ENCODE assay signal across 22 cellular contexts in the genomic region with DNA sequence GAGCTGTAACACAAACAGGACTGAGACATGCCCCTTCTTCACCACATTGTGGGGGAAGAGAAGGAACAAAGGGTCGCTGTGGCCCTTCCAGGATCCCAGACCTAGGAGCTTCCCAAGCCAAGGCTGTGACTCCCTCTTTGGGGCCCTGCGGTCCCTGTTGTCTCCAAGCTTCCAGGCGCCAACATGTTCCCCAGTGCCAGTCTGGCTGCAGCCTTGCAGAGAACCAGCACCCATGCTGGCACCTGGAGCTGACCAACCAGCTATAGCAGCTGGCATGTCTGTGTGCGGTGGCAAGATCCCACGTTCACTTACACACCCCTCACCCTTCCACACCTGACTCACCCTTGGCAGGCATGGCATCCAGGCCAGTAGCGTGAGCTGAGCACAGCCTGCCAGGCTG. TPM values are rescaled to one million over a fixed set of nuclear protein-coding genes. Genes with fewer than 3 reads are reported as not detected.
DNase-seq lines count a peak whose midpoint lies in the region; ATAC-seq, FAIRE-seq and TF ChIP-seq lines count a peak whose summit lies in the region.
"Had no signal": no experiment of that assay in that cellular context is flagged by ENCODE, and none has a peak within 500 bp of the region (broad histone marks: within the 10 kb centered on the region; RNA-seq: fewer than 3 reads in every experiment).

No MANE protein-coding gene starts in this region.

- POLR2A ChIA-PET in HepG2 (lab: Yijun Ruan, JAX): no interaction called here

- no peaks in the 10 kb centered on the region for H3K27me3 Mint-ChIP-seq in osteocyte (ENCODE audit: unreplicated experiment)

- no peak overlapping the region for H3K14ac ChIP-seq in mesenchymal stem cell (ENCODE audit: low read length in 2 of 2)

- H3K27me3 ChIP-seq in HepG2 (ENCODE audit: control insufficient read depth in 1 of 2, insufficient read depth in 2 of 2, low read length in 2 of 2): peaks cover 1 to 4% of the 10 kb centered on the region in 2 experiments; a peak in 2 of 5 replicates
- no peaks in the 10 kb centered on the region for H3K27me3 ChIP-seq in right lobe of liver
- H3K27me3 ChIP-seq in mesenchymal stem cell (ENCODE audit: control insufficient read depth in 1 of 2, insufficient read depth in 1 of 2, low read length in 2 of 2): peaks cover 0 to under 1% of the 10 kb centered on the region in 2 experiments
- H3K27me3 ChIP-seq: BLaER1 treated with 17β-estradiol and CSF1 and Interleukin-3, amounts not matched to agents 10 nM and 100 nM had no signal

- H3K36me3 ChIP-seq in HepG2 (replicated peaks in 1 of 2; ENCODE audit: control insufficient read depth in 1 of 2, insufficient read depth in 2 of 2, low read length in 2 of 2) (no peaks in the 10 kb centered on the region), right lobe of liver (no peaks in the 10 kb centered on the region), mesenchymal stem cell (ENCODE audit: control insufficient read depth in 1 of 2, insufficient read depth in 2 of 2, low read depth in 1 of 2, low read length in 2 of 2) (no peaks in the 10 kb centered on the region)

- no peak overlapping the region for H2BK5ac ChIP-seq in mesenchymal stem cell (ENCODE audit: low read depth, low read length, poor library complexity, severe bottlenecking)

- no peak overlapping the region for H2AK5ac ChIP-seq in mesenchymal stem cell (ENCODE audit: low read length, severe bottlenecking)

- CTCF ChIA-PET in HepG2 (lab: Yijun Ruan, JAX; ENCODE audit: low intra/inter-chr PET ratio, low total read pairs): no interaction called here

- H3K23ac ChIP-seq in mesenchymal stem cell (ENCODE audit: low read length in 2 of 2): no peak overlapping the region

- no peak overlapping the region for H3K4me3 Mint-ChIP-seq in osteocyte (ENCODE audit: unreplicated experiment)
- H3K4me3 Mint-ChIP-seq: B cell; CD4-positive, alpha-beta T cell; CD8-positive, alpha-beta T cell had no signal

- H3K4me1 Mint-ChIP-seq in osteocyte (ENCODE audit: unreplicated experiment): peaks cover 3% of the 10 kb centered on the region
- H3K4me1 Mint-ChIP-seq: B cell had no signal

- no peak overlapping the region for H2BK120ac ChIP-seq in mesenchymal stem cell (ENCODE audit: low read depth, low read length)

- BruUV-seq in HepG2 (replicated peaks; lab: Mats Ljungman, UMichigan): no TSS peak

- H4K20me1 ChIP-seq in HepG2 (ENCODE audit: insufficient read depth, low read length): no peaks in the 10 kb centered on the region
- H4K20me1 ChIP-seq: BLaER1 treated with 17β-estradiol and CSF1 and Interleukin-3, amounts not matched to agents 10 nM and 100 nM had no signal

- intact Hi-C loops in HepG2 (cut with micrococcal nuclease; ENCODE audit: unreplicated experiment) (no loop called here), right lobe of liver (cut with DNase I) (loop anchor here in 1 of 2 donors (10.0 kb wide), 1 partner anchor 73 kb away; no protein-coding TSS in a partner anchor)

- WGBS in HepG2 (ENCODE audit: low lambda C conversion rate): 61% methylated on average over 3 of the region's 6 CpGs
- 70% methylated on average over 2 of the region's 6 CpGs for WGBS in right lobe of liver (ENCODE audit: insufficient coverage, low coverage, low lambda C conversion rate, missing lambda C conversion rate)
- WGBS in mesenchymal stem cell: 97% methylated on average over 6 of the region's 6 CpGs

- in situ Hi-C loops in HepG2 (cut with HindIII; ENCODE audit: extremely low pct_ligation_motif_present, low pct_unique_long_range_greater_than_20kb): no loop called here

- H3K9ac ChIP-seq in HepG2 (ENCODE audit: insufficient read depth, low read depth, low read length) (no peak overlapping the region), mesenchymal stem cell (ENCODE audit: low read length) (no peak overlapping the region)
- H3K9ac ChIP-seq: BLaER1 treated with 17β-estradiol and CSF1 and Interleukin-3, amounts not matched to agents 10 nM and 100 nM had no signal

- H4K8ac ChIP-seq in mesenchymal stem cell (ENCODE audit: low read length): peak overlapping the region; percentile 29

- H3K4me2 ChIP-seq in HepG2 (ENCODE audit: low read depth, low read length): no peak overlapping the region
- no peak overlapping the region for H3K4me2 ChIP-seq in mesenchymal stem cell (ENCODE audit: low read length, poor library complexity, severe bottlenecking)
- H3K4me2 ChIP-seq: A549; BLaER1 treated with 17β-estradiol and CSF1 and Interleukin-3, amounts not matched to agents 10 nM and 100 nM had no signal

- no peak overlapping the region for H2BK15ac ChIP-seq in mesenchymal stem cell (ENCODE audit: low read depth, poor library complexity, severe bottlenecking)

- H3K4me3 ChIP-seq in HepG2 (replicated peaks in 1 of 3; ENCODE audit: insufficient read depth in 1 of 3, low read depth in 2 of 3, low read length in 3 of 3) (no peak overlapping the region), right lobe of liver (no peak overlapping the region), mesenchymal stem cell (ENCODE audit: insufficient read depth in 1 of 2, low read depth in 1 of 2, low read length in 2 of 2) (no peak overlapping the region)
- H3K4me3 ChIP-seq: A549 had no signal

- H3K4me1 ChIP-seq in HepG2 (ENCODE audit: insufficient read depth, low read length) (peaks cover 4% of the 10 kb centered on the region), right lobe of liver (peaks cover 0 to 3% (median 0%) of the 10 kb centered on the region in 4 donors), mesenchymal stem cell (ENCODE audit: control insufficient read depth, insufficient read depth, low read depth, low read length) (no peaks in the 10 kb centered on the region)
- H3K4me1 ChIP-seq: A549; BLaER1 treated with 17β-estradiol and CSF1 and Interleukin-3, amounts not matched to agents 10 nM and 100 nM; Caco-2 had no signal

- H3K4ac ChIP-seq in mesenchymal stem cell (ENCODE audit: low read depth in 1 of 2, low read length in 2 of 2): no peak overlapping the region

- no peak overlapping the region for H3K27ac ChIP-seq in HepG2 (ENCODE audit: extremely low read length, insufficient read depth, low read length)
- no peak overlapping the region for H3K27ac ChIP-seq in right lobe of liver
- no peak overlapping the region for H3K27ac ChIP-seq in mesenchymal stem cell (ENCODE audit: low read length, poor library complexity, severe bottlenecking)
- H3K27ac ChIP-seq: 22Rv1; A549; BLaER1 treated with 17β-estradiol and CSF1 and Interleukin-3, amounts not matched to agents 10 nM and 100 nM; C4-2B had no signal

- TF ChIP-seq POLR2A in HepG2 (IDR thresholded peaks at IDR 0.05; ENCODE audit: insufficient read depth in 1 of 2, low read depth in 2 of 2, low read length in 2 of 2) (no peak), right lobe of liver (IDR thresholded peaks at IDR 0.05) (no peak)

- TF ChIP-seq CTCF in HepG2 (CRISPR knock-in tag; IDR thresholded peaks at IDR 0.05): no peak
- no peak for TF ChIP-seq CTCF in right lobe of liver (IDR thresholded peaks at IDR 0.05)
- no peak for TF ChIP-seq CTCF in osteocyte (IDR thresholded peaks at IDR 0.05)

- DNase-seq in HepG2 (ENCODE audit: low spot score): no peak
- no peak for DNase-seq in right lobe of liver
- no peak for DNase-seq in mesenchymal stem cell
- peak; percentile 56 for DNase-seq in osteocyte (ENCODE audit: extremely low spot score, unreplicated experiment)
- no peak for DNase-seq in cerebellar cortex (ENCODE audit: low spot score)
- DNase-seq in NCI-H2227 (lab: John Stamatoyannopoulos, UW; ENCODE audit: unreplicated experiment): no peak
- DNase-seq: AML-193; Caco-2; Calu3; CD4-positive, alpha-beta T cell; CD8-positive, alpha-beta T cell; DMS79 treated with DMSO at 0.1 percent for 48 hours; GF-D8 had no signal

- no peaks in the 10 kb centered on the region for H3K9me3 Mint-ChIP-seq in osteocyte (ENCODE audit: unreplicated experiment)
- H3K9me3 Mint-ChIP-seq: CD4-positive, alpha-beta T cell; CD8-positive, alpha-beta T cell had no signal

- H3K27ac Mint-ChIP-seq in osteocyte (ENCODE audit: unreplicated experiment): no peak overlapping the region
- H3K27ac Mint-ChIP-seq: B cell; CD4-positive, alpha-beta T cell; CD8-positive, alpha-beta T cell had no signal

- ATAC-seq in HepG2: no peak
- ATAC-seq in right lobe of liver: no peak
- ATAC-seq in HG02678 (IDR thresholded peaks at IDR 0.05; ENCODE audit: unreplicated experiment): no peak
- ATAC-seq: A549; CD8-positive, alpha-beta T cell had no signal

- no peak for TF ChIP-seq RAD21 in HepG2 (CRISPR knock-in tag; IDR thresholded peaks at IDR 0.05)

- H3K79me2 ChIP-seq in HepG2 (ENCODE audit: insufficient read depth, low read length): no peaks in the 10 kb centered on the region

- H4K91ac ChIP-seq in mesenchymal stem cell (ENCODE audit: low read length): no peak overlapping the region

- no peak overlapping the region for H2BK12ac ChIP-seq in mesenchymal stem cell (ENCODE audit: low read length in 2 of 2)

- H3K9me3 ChIP-seq in HepG2 (ENCODE audit: low read length): no peaks in the 10 kb centered on the region
- no peaks in the 10 kb centered on the region for H3K9me3 ChIP-seq in right lobe of liver
- H3K9me3 ChIP-seq in mesenchymal stem cell (ENCODE audit: control insufficient read depth, low read length): peaks cover 5% of the 10 kb centered on the region
- H3K9me3 ChIP-seq: A549 had no signal

- TF ChIP-seq EP300 in HepG2 (IDR thresholded peaks at IDR 0.05; ENCODE audit: low read depth in 2 of 2, low read length in 2 of 2) (no peak), HepG2 (CRISPR knock-in tag; IDR thresholded peaks at IDR 0.05; ENCODE audit: borderline replicate concordance) (no peak)

- H3K79me1 ChIP-seq in mesenchymal stem cell (replicated peaks; ENCODE audit: low read length, poor library complexity, severe bottlenecking): no peaks in the 10 kb centered on the region

- FAIRE-seq in HepG2 (lab: Jason Lieb, UNC): no peak
- FAIRE-seq: A549, D721Med, G401.6, GM12891 had no signal

- H2AFZ ChIP-seq in HepG2 (ENCODE audit: low read length) (no peak overlapping the region), mesenchymal stem cell (ENCODE audit: low read depth, low read length) (no peak overlapping the region)

- H3K18ac ChIP-seq in mesenchymal stem cell (ENCODE audit: low read depth in 1 of 2, low read length in 2 of 2): no peak overlapping the region

- H3K36me3 Mint-ChIP-seq in osteocyte (ENCODE audit: unreplicated experiment): no peaks in the 10 kb centered on the region
- H3K36me3 Mint-ChIP-seq: CD8-positive, alpha-beta T cell had no signal

RNA-seq across cellular contexts. Expression of gene FANCC, which starts 20.7 kb away (rescaled TPM):
- 7.4 and 11.4 TPM in 2 replicates for total RNA-seq in HepG2 (2016; rRNA removed; fragmentation: Illumina TruSeq; extraction: Trizol)
- 5.6 and 5.9 TPM in 2 replicates for total RNA-seq in HepG2 (2016; cell fraction: cytosol; rRNA removed; fragmentation: Illumina TruSeq; extraction: Trizol; ENCODE audit: low read depth)
- 8.0 and 9.7 TPM in 2 replicates for total RNA-seq in HepG2 (2016; cell fraction: insoluble cytoplasmic fraction; rRNA removed; fragmentation: Illumina TruSeq; extraction: Trizol)
- 7.2 and 7.7 TPM in 2 replicates for total RNA-seq in HepG2 (2016; cell fraction: membrane; rRNA removed; fragmentation: Illumina TruSeq; extraction: Trizol)
- total RNA-seq in HepG2 (2016; cell fraction: nucleus; rRNA removed; fragmentation: Illumina TruSeq; extraction: Trizol): 23.6 and 26.0 TPM in 2 replicates
- polyA plus RNA-seq in HepG2 (2011; rRNA removed): 7.3 and 8.6 TPM in 2 replicates
- 5.1 and 5.7 TPM in 2 replicates for polyA plus RNA-seq in HepG2 (2011; cell fraction: cytosol; rRNA removed)
- 8.3 and 9.9 TPM in 2 replicates for polyA plus RNA-seq in HepG2 (2011; cell fraction: nucleus; rRNA removed)
- polyA plus RNA-seq in HepG2 (2012): 6.4 and 7.4 TPM in 2 replicates
- 1.5 and 2.7 TPM in 2 replicates for polyA plus RNA-seq in HepG2 (2016; cell fraction: cytosol; fragmentation: Illumina TruSeq; extraction: Trizol; ENCODE audit: low read depth)
- polyA plus RNA-seq in HepG2 (2016; cell fraction: insoluble cytoplasmic fraction; fragmentation: Illumina TruSeq; extraction: Trizol; ENCODE audit: low read depth): 14.2 and 14.5 TPM in 2 replicates
- polyA plus RNA-seq in HepG2 (2016; cell fraction: membrane; fragmentation: Illumina TruSeq; extraction: Trizol; ENCODE audit: low read depth): 4.3 and 4.6 TPM in 2 replicates
- polyA plus RNA-seq in HepG2 (2016; cell fraction: nucleus; fragmentation: Illumina TruSeq; extraction: Trizol; ENCODE audit: insufficient read depth, low read depth): 12.6 and 13.6 TPM in 2 replicates
- 10.0 and 32.5 TPM in 2 replicates for polyA minus RNA-seq in HepG2 (2011; rRNA and poly(A)+ RNA removed; ENCODE audit: low replicate concordance)
- 6.2 and 7.1 TPM in 2 replicates for polyA minus RNA-seq in HepG2 (2011; cell fraction: cytosol; rRNA and poly(A)+ RNA removed)
- polyA minus RNA-seq in HepG2 (2011; cell fraction: nucleus; rRNA and poly(A)+ RNA removed): 35.4 and 38.5 TPM in 2 replicates
- 10 to 100 TPM in 4 of 6 experiments, 1 to 10 TPM in 2; 8.1 to 27.9 (median 13.2) TPM for total RNA-seq in right lobe of liver
- polyA plus RNA-seq in mesenchymal stem cell (2013, experiment 1 of 2): 4.8 TPM
- 4.6 TPM for polyA plus RNA-seq in mesenchymal stem cell (2013, experiment 2 of 2)
- 11.6 and 12.3 TPM in 2 replicates for total RNA-seq in osteocyte
